8 cellular contexts compared by ENCODE assay signal in genomic region chr11:67269401-67270255, GRCh38. TPM values are rescaled to one million over a fixed set of nuclear protein-coding genes. Genes with fewer than 3 reads are reported as not detected.
A peak's percentile ranks its signal among the peaks of the same experiment; 100 is the strongest.
DNase-seq lines count a peak whose midpoint lies in the region; TF ChIP-seq lines count a peak whose summit lies in the region.

No MANE protein-coding gene starts in this region.

- peak overlapping the region; percentile 80 to 91 for H3K4ac ChIP-seq in mesenchymal stem cell (ENCODE audit: low read depth in 1 of 2, low read length in 2 of 2)

- peaks cover 6% of the 10 kb centered on the region for H3K79me1 ChIP-seq in mesenchymal stem cell (replicated peaks; ENCODE audit: low read length, poor library complexity, severe bottlenecking)

- no peaks in the 10 kb centered on the region for H3K27me3 Mint-ChIP-seq in activated naive CD4-positive, alpha-beta T cell treated with anti-CD3 and anti-CD28 coated beads, Interleukin-2, amount 10 ng/mL, durations not matched to agents 7 days and 5 days

- H3K18ac ChIP-seq in mesenchymal stem cell (ENCODE audit: low read depth in 1 of 2, low read length in 2 of 2), result peak overlapping the region; percentile 80 to 91

- no peaks in the 10 kb centered on the region for H3K9me3 ChIP-seq in mesenchymal stem cell (ENCODE audit: control insufficient read depth, low read length)
- H3K9me3 ChIP-seq in vagina, result no peaks in the 10 kb centered on the region

- peak overlapping the region; percentile 52 for H3K4me2 ChIP-seq in mesenchymal stem cell (ENCODE audit: low read length, poor library complexity, severe bottlenecking)

- peak overlapping the region; percentile 64 for H3K9ac ChIP-seq in mesenchymal stem cell (ENCODE audit: low read length)

- H3K4me3 ChIP-seq in cardiac fibroblast (replicated peaks in 1 of 2; ENCODE audit: low read depth in 2 of 2, low read length in 2 of 2) (peak overlapping the region; percentile 17 to 28), mesenchymal stem cell (ENCODE audit: insufficient read depth in 1 of 2, low read depth in 1 of 2, low read length in 2 of 2) (peak overlapping the region in 1 of 2 experiments; percentile 56), vagina (peak overlapping the region; percentile 32 to 39)

- H2AK5ac ChIP-seq in mesenchymal stem cell (ENCODE audit: low read length, severe bottlenecking), result peak overlapping the region; percentile 75

- H3K27ac Mint-ChIP-seq in activated naive CD4-positive, alpha-beta T cell treated with anti-CD3 and anti-CD28 coated beads, Interleukin-2, amount 10 ng/mL, durations not matched to agents 7 days and 5 days, result peak overlapping the region; percentile 98

- H2BK120ac ChIP-seq in mesenchymal stem cell (ENCODE audit: low read depth, low read length), result peak overlapping the region; percentile 86

- H3K27ac ChIP-seq in mesenchymal stem cell (ENCODE audit: low read length, poor library complexity, severe bottlenecking), result peak overlapping the region; percentile 91
- H3K27ac ChIP-seq in vagina, result peak overlapping the region; percentile 96

- TF ChIP-seq CTCF in cardiac fibroblast (IDR thresholded peaks at IDR 0.05; ENCODE audit: low read depth, low read length) (no peak), vagina (IDR thresholded peaks at IDR 0.05) (no peak)

- H2BK5ac ChIP-seq in mesenchymal stem cell (ENCODE audit: low read depth, low read length, poor library complexity, severe bottlenecking), result no peak overlapping the region

- TF ChIP-seq POLR2A in vagina (IDR thresholded peaks at IDR 0.05), result no peak

- peaks cover 9 to 43% of the 10 kb centered on the region in 2 experiments for H3K36me3 ChIP-seq in mesenchymal stem cell (ENCODE audit: control insufficient read depth in 1 of 2, insufficient read depth in 2 of 2, low read depth in 1 of 2, low read length in 2 of 2)
- H3K36me3 ChIP-seq in vagina, result peaks cover 0 to 11% of the 10 kb centered on the region in 2 donors

- peak overlapping the region; percentile 8 for H2BK15ac ChIP-seq in mesenchymal stem cell (ENCODE audit: low read depth, poor library complexity, severe bottlenecking)

- H2BK12ac ChIP-seq in mesenchymal stem cell (ENCODE audit: low read length in 2 of 2), result peak overlapping the region; percentile 40 to 42

- peaks cover 58% of the 10 kb centered on the region for H3K36me3 Mint-ChIP-seq in activated naive CD4-positive, alpha-beta T cell treated with anti-CD3 and anti-CD28 coated beads, Interleukin-2, amount 10 ng/mL, durations not matched to agents 7 days and 5 days

- H2AFZ ChIP-seq in mesenchymal stem cell (ENCODE audit: low read depth, low read length), result no peak overlapping the region

- 70% methylated on average over 15 of the region's 15 CpGs for WGBS in mesenchymal stem cell

- peak overlapping the region; percentile 96 for H3K4me3 Mint-ChIP-seq in activated naive CD4-positive, alpha-beta T cell treated with anti-CD3 and anti-CD28 coated beads, Interleukin-2, amount 10 ng/mL, durations not matched to agents 7 days and 5 days

- peak overlapping the region in 1 of 2 experiments; percentile 28 for H3K23ac ChIP-seq in mesenchymal stem cell (ENCODE audit: low read length in 2 of 2)

- peak overlapping the region; percentile 93 for H4K91ac ChIP-seq in mesenchymal stem cell (ENCODE audit: low read length)

- CTCF ChIA-PET in activated naive CD4-positive, alpha-beta T cell treated with anti-CD3 and anti-CD28 coated beads, Interleukin-2, amount 10 ng/mL, durations not matched to agents 7 days and 5 days (lab: Charles Lee), result interaction anchor here (0.5 to 3.3 kb wide), 9 partner anchors 8 to 924 kb away, joined by 3 to 22 read pairs (median 5); no protein-coding TSS in a partner anchor

- H3K4me1 ChIP-seq in mesenchymal stem cell (ENCODE audit: control insufficient read depth, insufficient read depth, low read depth, low read length) (peaks cover 63% of the 10 kb centered on the region), vagina (peaks cover 91% of the 10 kb centered on the region)

- H3K27me3 ChIP-seq in mesenchymal stem cell (ENCODE audit: control insufficient read depth in 1 of 2, insufficient read depth in 1 of 2, low read length in 2 of 2) (no peaks in the 10 kb centered on the region), vagina (no peaks in the 10 kb centered on the region)

- H3K9me3 Mint-ChIP-seq in activated naive CD4-positive, alpha-beta T cell treated with anti-CD3 and anti-CD28 coated beads, Interleukin-2, amount 10 ng/mL, durations not matched to agents 7 days and 5 days, result no peaks in the 10 kb centered on the region

- peaks cover 74% of the 10 kb centered on the region for H3K4me1 Mint-ChIP-seq in activated naive CD4-positive, alpha-beta T cell treated with anti-CD3 and anti-CD28 coated beads, Interleukin-2, amount 10 ng/mL, durations not matched to agents 7 days and 5 days

- H4K8ac ChIP-seq in mesenchymal stem cell (ENCODE audit: low read length), result peak overlapping the region; percentile 94

- peak overlapping the region in 1 of 2 experiments; percentile 8 for H3K14ac ChIP-seq in mesenchymal stem cell (ENCODE audit: low read length in 2 of 2)

- DNase-seq in activated naive CD4-positive, alpha-beta T cell treated with anti-CD3 and anti-CD28 coated beads, Interleukin-2, amount 10 ng/mL, durations not matched to agents 7 days and 5 days, result peak; percentile 27
- no peak for DNase-seq in activated naive CD4-positive, alpha-beta T cell (lab: John Stamatoyannopoulos, UW)
- DNase-seq in cardiac fibroblast (ENCODE audit: low read depth in 2 of 2), result no peak
- no peak for DNase-seq in mesenchymal stem cell
- DNase-seq in vagina (ENCODE audit: extremely low spot score in 2 of 2), result no peak
- DNase-seq in DMS79 treated with DMSO at 0.1 percent for 48 hours (lab: John Stamatoyannopoulos, UW), result no peak
- no peak for DNase-seq in EL
- no peak for DNase-seq in NCI-H2029 (lab: John Stamatoyannopoulos, UW)

- intact Hi-C loops in vagina (cut with DNase I), result no loop called here

RNA-seq across cellular contexts. Expression of gene GRK2, which starts 3.4 kb away (rescaled TPM):
- polyA plus RNA-seq in mesenchymal stem cell (2013, experiment 1 of 2), result 26.9 TPM
- polyA plus RNA-seq in mesenchymal stem cell (2013, experiment 2 of 2), result 25.8 TPM
- total RNA-seq in vagina, result 100 TPM

RNA-seq across cellular contexts. Expression of gene ANKRD13D, which starts 19.5 kb away (rescaled TPM):
- polyA plus RNA-seq in mesenchymal stem cell (2013, experiment 1 of 2), result 27.5 TPM
- polyA plus RNA-seq in mesenchymal stem cell (2013, experiment 2 of 2), result 27.7 TPM
- 62.9 TPM for total RNA-seq in vagina

RNA-seq across cellular contexts. Expression of gene SSH3, which starts 33.7 kb away (rescaled TPM):
- 71.0 TPM for polyA plus RNA-seq in mesenchymal stem cell (2013, experiment 1 of 2)
- 71.6 TPM for polyA plus RNA-seq in mesenchymal stem cell (2013, experiment 2 of 2)
- 98.0 TPM for total RNA-seq in vagina
